Comparison of ENCODE assay signal across 34 cellular contexts in genomic region chr20:51775241-51775640, GRCh38. TPM values are rescaled to one million over a fixed set of nuclear protein-coding genes. Genes with fewer than 3 reads are reported as not detected.
"Had no signal": no experiment of that assay in that cellular context is flagged by ENCODE, and none has a peak within 500 bp of the region (broad histone marks: within the 10 kb centered on the region; RNA-seq: fewer than 3 reads in every experiment).

No MANE protein-coding gene starts in this region.

- DNase-seq: activated B cell treated with CpG ODN at 0.5 μM for 24 hours; activated CD4-positive, alpha-beta memory T cell treated with anti-CD3 and anti-CD28 coated beads for 36 hours; activated CD4-positive, alpha-beta T cell treated with anti-CD3 and anti-CD28 coated beads for 4 hours; activated CD4-positive, alpha-beta T cell treated with anti-CD3 and anti-CD28 coated beads, Interleukin-2, amount 10 ng/mL, durations not matched to agents 24 days and 14 days; activated CD4-positive, alpha-beta T cell treated with anti-CD3 and anti-CD28 coated beads, Interleukin-2, amount 50 U/mL, for 1 hour; activated CD4-positive, alpha-beta T cell treated with anti-CD3 and anti-CD28 coated beads, Interleukin-2, amount 50 U/mL, for 4 hours; activated CD4-positive, CD25-positive, alpha-beta regulatory T cell treated with anti-CD3 and anti-CD28 coated beads, Interleukin-2, amount 50 U/mL, for 72 hours; activated CD8-positive, alpha-beta memory T cell treated with anti-CD3 and anti-CD28 coated beads, Interleukin-2, amount 50 U/mL, for 4 hours; activated CD8-positive, alpha-beta T cell treated with anti-CD3 and anti-CD28 coated beads for 36 hours; activated effector memory CD4-positive, alpha-beta T cell treated with anti-CD3 and anti-CD28 coated beads, Interleukin-2, amount 50 U/mL, for 16 hours; activated gamma-delta T cell treated with Interleukin-2 at 50 U/mL for 16 hours; activated naive CD4-positive, alpha-beta T cell; activated naive CD4-positive, alpha-beta T cell treated with anti-CD3 and anti-CD28 coated beads for 36 hours; activated naive CD4-positive, alpha-beta T cell treated with anti-CD3 and anti-CD28 coated beads, Interleukin-2, amount 50 U/mL, for 16 hours; activated naive CD8-positive, alpha-beta T cell treated with anti-CD3 and anti-CD28 coated beads for 36 hours; activated T-cell treated with anti-CD3 and anti-CD28 coated beads for 4 hours; activated T-cell treated with anti-CD3 and anti-CD28 coated beads, Interleukin-2, amount 50 U/mL, for 1 hour; activated T-cell treated with anti-CD3 and anti-CD28 coated beads, Interleukin-2, amount 50 U/mL, for 4 hours; activated T-cell treated with anti-CD3 and anti-CD28 coated beads, Interleukin-2, amount 50 U/mL, for 72 hours; adrenal gland; amniotic stem cell; aorta; body of pancreas; brain microvascular endothelial cell; central memory CD4-positive, alpha-beta T cell; T-helper 2 cell; T-helper 9 cell had no signal

- H3K9me3 Mint-ChIP-seq: activated CD8-positive, alpha-beta T cell treated with anti-CD3 and anti-CD28 coated beads for 36 hours; activated T-helper 1 cell treated with anti-CD3 and anti-CD28 coated beads, Interleukin-12 subunit alpha, Interleukin-12 subunit beta, Interleukin-2, Interleukin-4 antibody, amounts not matched to agents 30 ng/mL and 10 ng/mL and 1 ng/mL, durations not matched to agents 14 hours and 24 hours and 36 hours; activated T-helper 17 cell treated with anti-CD3 and anti-CD28 coated beads, Interleukin-2, amount 50 U/mL, for 72 hours; T-helper 2 cell treated with Interferon-gamma antibody and Interleukin-4, amounts not matched to agents 5 μg/mL and 100 μg/mL, for 36 hours had no signal

- H3K27me3 Mint-ChIP-seq: activated T-helper 17 cell treated with anti-CD3 and anti-CD28 coated beads, Interleukin-2, amount 50 U/mL, for 72 hours had no signal

- H3K36me3 ChIP-seq: adrenal gland, brain microvascular endothelial cell, breast epithelium had no signal

- H3K27me3 ChIP-seq: adrenal gland, body of pancreas, brain microvascular endothelial cell, breast epithelium had no signal

- H3K4me3 ChIP-seq: adrenal gland, body of pancreas, breast epithelium had no signal

- H3K27ac Mint-ChIP-seq: activated B cell treated with CpG ODN at 0.5 μM for 24 hours; activated CD4-positive, alpha-beta memory T cell treated with anti-CD3 and anti-CD28 coated beads for 36 hours; activated CD4-positive, alpha-beta T cell treated with anti-CD3 and anti-CD28 coated beads, Interleukin-2, amount 10 ng/mL, durations not matched to agents 24 days and 14 days; activated CD8-positive, alpha-beta T cell treated with anti-CD3 and anti-CD28 coated beads for 36 hours; activated naive CD4-positive, alpha-beta T cell treated with anti-CD3 and anti-CD28 coated beads for 36 hours; activated naive CD4-positive, alpha-beta T cell treated with anti-CD3 and anti-CD28 coated beads, Interleukin-2, amount 50 U/mL, for 72 hours; activated naive CD8-positive, alpha-beta T cell treated with anti-CD3 and anti-CD28 coated beads for 36 hours; activated T-cell treated with anti-CD3 and anti-CD28 coated beads, Interleukin-2, amount 50 U/mL, for 72 hours; activated T-helper 1 cell treated with anti-CD3 and anti-CD28 coated beads, Interleukin-12 subunit alpha, Interleukin-12 subunit beta, Interleukin-2, Interleukin-4 antibody, amounts not matched to agents 30 ng/mL and 10 ng/mL and 1 ng/mL, durations not matched to agents 14 hours and 24 hours and 36 hours; activated T-helper 17 cell treated with anti-CD3 and anti-CD28 coated beads, Interleukin-2, amount 50 U/mL, for 72 hours; T-helper 1 cell treated with Interleukin-12 subunit alpha and Interleukin-12 subunit beta and Interleukin-4 antibody, amounts not matched to agents 30 μg/mL and 1 μg/mL, for 36 hours; T-helper 2 cell treated with Interferon-gamma antibody and Interleukin-4, amounts not matched to agents 5 μg/mL and 100 μg/mL, for 36 hours had no signal

- H3K36me3 Mint-ChIP-seq: activated CD4-positive, alpha-beta memory T cell treated with anti-CD3 and anti-CD28 coated beads for 36 hours; activated naive CD4-positive, alpha-beta T cell treated with anti-CD3 and anti-CD28 coated beads, Interleukin-2, amount 50 U/mL, for 72 hours had no signal

- H3K27ac ChIP-seq: adrenal gland, body of pancreas, brain microvascular endothelial cell, breast epithelium, VCaP had no signal

- H3K4me1 Mint-ChIP-seq: activated B cell treated with CpG ODN at 0.5 μM for 24 hours; activated CD4-positive, alpha-beta T cell treated with anti-CD3 and anti-CD28 coated beads, Interleukin-2, amount 10 ng/mL, durations not matched to agents 24 days and 14 days; activated naive CD8-positive, alpha-beta T cell treated with anti-CD3 and anti-CD28 coated beads for 36 hours; activated T-helper 17 cell treated with anti-CD3 and anti-CD28 coated beads, Interleukin-2, amount 50 U/mL, for 72 hours had no signal

- H3K4me1 ChIP-seq: adrenal gland, body of pancreas, breast epithelium had no signal

- H3K9me3 ChIP-seq: adrenal gland, body of pancreas had no signal

- H3K4me3 Mint-ChIP-seq: activated B cell treated with CpG ODN at 0.5 μM for 24 hours; activated CD4-positive, alpha-beta memory T cell treated with anti-CD3 and anti-CD28 coated beads for 36 hours; activated CD4-positive, alpha-beta T cell treated with anti-CD3 and anti-CD28 coated beads, Interleukin-2, amount 10 ng/mL, durations not matched to agents 24 days and 14 days; activated CD8-positive, alpha-beta T cell treated with anti-CD3 and anti-CD28 coated beads for 36 hours; activated naive CD4-positive, alpha-beta T cell treated with anti-CD3 and anti-CD28 coated beads for 36 hours; activated naive CD8-positive, alpha-beta T cell treated with anti-CD3 and anti-CD28 coated beads for 36 hours; activated T-cell treated with anti-CD3 and anti-CD28 coated beads, Interleukin-2, amount 50 U/mL, for 4 hours; activated T-cell treated with anti-CD3 and anti-CD28 coated beads, Interleukin-2, amount 50 U/mL, for 72 hours; activated T-helper 1 cell treated with anti-CD3 and anti-CD28 coated beads, Interleukin-12 subunit alpha, Interleukin-12 subunit beta, Interleukin-2, Interleukin-4 antibody, amounts not matched to agents 30 ng/mL and 10 ng/mL and 1 ng/mL, durations not matched to agents 14 hours and 24 hours and 36 hours; activated T-helper 17 cell treated with anti-CD3 and anti-CD28 coated beads, Interleukin-2, amount 50 U/mL, for 72 hours; T-helper 1 cell treated with Interleukin-12 subunit alpha and Interleukin-12 subunit beta and Interleukin-4 antibody, amounts not matched to agents 30 μg/mL and 1 μg/mL, for 36 hours; T-helper 2 cell treated with Interferon-gamma antibody and Interleukin-4, amounts not matched to agents 5 μg/mL and 100 μg/mL, for 36 hours had no signal

RNA-seq across cellular contexts. Expression of gene SALL4, which starts 27.1 kb away (rescaled TPM):
- total RNA-seq: activated B cell treated with CpG ODN at 0.5 μM for 24 hours; activated CD4-positive, alpha-beta memory T cell treated with anti-CD3 and anti-CD28 coated beads for 36 hours; activated naive CD4-positive, alpha-beta T cell treated with anti-CD3 and anti-CD28 coated beads for 36 hours had no signal
